In the genomic region with DNA sequence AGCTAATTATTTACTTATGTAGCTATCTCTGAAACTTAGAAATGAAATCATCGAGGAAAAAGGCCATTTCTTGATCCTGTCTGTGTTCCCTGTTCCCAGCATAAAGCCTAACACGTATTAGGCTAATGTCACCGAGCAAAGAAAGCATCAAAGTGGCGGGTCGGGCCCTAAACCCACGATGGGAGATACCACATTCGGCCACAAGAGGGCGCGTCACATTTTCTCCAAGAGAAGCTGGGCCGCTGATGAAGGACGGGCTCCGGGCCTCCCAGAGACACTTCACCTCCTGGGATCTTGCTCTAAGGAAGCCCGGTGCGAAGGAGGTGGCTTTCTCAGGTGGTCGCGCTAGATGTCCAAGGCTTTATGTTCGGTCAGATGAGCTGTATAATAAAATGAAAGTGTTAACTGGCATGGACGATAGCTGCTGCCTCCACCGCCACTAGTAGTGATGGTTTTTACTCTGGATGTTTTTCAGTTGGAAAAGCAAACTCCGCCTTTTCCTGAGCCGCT, we compare ENCODE assay signal across 8 cellular contexts. TPM values are rescaled to one million over a fixed set of nuclear protein-coding genes. Genes with fewer than 3 reads are reported as not detected.
A peak's percentile ranks its signal among the peaks of the same experiment; 100 is the strongest.
DNase-seq lines count a peak whose midpoint lies in the region; ATAC-seq, FAIRE-seq and TF ChIP-seq lines count a peak whose summit lies in the region.

No MANE protein-coding gene starts in this region.

- H3K27ac ChIP-seq in A673 (ENCODE audit: low read depth, low read length, poor library complexity, severe bottlenecking): no peak overlapping the region
- peak overlapping the region; percentile 23; the same call in 1 of the 2 replicates for H3K27ac ChIP-seq in MM.1S (ENCODE audit: low read length)
- H3K27ac ChIP-seq in stomach smooth muscle (ENCODE audit: low read length): peak overlapping the region; percentile 88

- H3K4me1 ChIP-seq in A673 (ENCODE audit: insufficient read depth, low read length, poor library complexity, severe bottlenecking) (peaks cover 10% of the 10 kb centered on the region), MM.1S (ENCODE audit: low read length) (peaks cover 8% of the 10 kb centered on the region; the same call in 1 of the 2 replicates), neuron (ENCODE audit: insufficient read depth, low read length) (peaks cover 14% of the 10 kb centered on the region), stomach smooth muscle (ENCODE audit: control insufficient read depth, insufficient read depth, low read length) (peaks cover 42% of the 10 kb centered on the region)

- DNase-seq in A673 (ENCODE audit: low spot score): peak; percentile 94
- DNase-seq in MM.1S: peak; percentile 85
- peak; percentile 44 for DNase-seq in SHP77 treated with DMSO at 0.1 percent for 48 hours (lab: John Stamatoyannopoulos, UW)
- peak; percentile 93 for DNase-seq in activated naive CD4-positive, alpha-beta T cell treated with Interleukin-2 at 50 U/mL for 16 hours
- DNase-seq in frontal cortex (ENCODE audit: low spot score in 2 of 2): peak; percentile 82 to 84

- peak; percentile 94 for TF ChIP-seq CTCF in A673 (conservative IDR thresholded peaks at IDR 0.05; ENCODE audit: low read depth, low read length)
- TF ChIP-seq CTCF in MM.1S (IDR thresholded peaks at IDR 0.05; ENCODE audit: low read length): peak; percentile 92

- POLR2A ChIA-PET in A673 (lab: Charles Lee; ENCODE audit: low non-redundant PET): interaction anchor here (0.6 kb wide), 1 partner anchor 1794 kb away, joined by 11 read pairs; no protein-coding TSS in a partner anchor

- H3K9me3 ChIP-seq in A673 (ENCODE audit: low read depth, low read length, poor library complexity, severe bottlenecking) (no peaks in the 10 kb centered on the region), MM.1S (replicated peaks; ENCODE audit: insufficient read depth, low read length) (no peaks in the 10 kb centered on the region), neuron (ENCODE audit: low read length) (no peaks in the 10 kb centered on the region), stomach smooth muscle (ENCODE audit: control insufficient read depth in 2 of 2, low read length in 2 of 2) (no peaks in the 10 kb centered on the region)

- H3K36me3 ChIP-seq in A673 (ENCODE audit: insufficient read depth, low read length, poor library complexity, severe bottlenecking) (no peaks in the 10 kb centered on the region), MM.1S (replicated peaks; ENCODE audit: insufficient read depth, low read length) (no peaks in the 10 kb centered on the region), neuron (ENCODE audit: insufficient read depth, low read length) (no peaks in the 10 kb centered on the region), stomach smooth muscle (ENCODE audit: control insufficient read depth in 2 of 2, insufficient read depth in 2 of 2, low read length in 2 of 2) (peaks cover 17 to 30% of the 10 kb centered on the region in 2 donors)

- H3K9ac ChIP-seq in MM.1S (ENCODE audit: low read length) (peak overlapping the region; percentile 53), stomach smooth muscle (ENCODE audit: low read length in 2 of 2) (peak overlapping the region; percentile 76 to 83)

- H3K4me2 ChIP-seq in MM.1S (ENCODE audit: low read depth, low read length): peak overlapping the region; percentile 95

- H3K79me2 ChIP-seq in MM.1S (ENCODE audit: low read length): peaks cover 21% of the 10 kb centered on the region

- intact Hi-C loops in A673 (cut with micrococcal nuclease; ENCODE audit: unreplicated experiment): loop anchor here (2.0 kb wide), 2 partner anchors 67 to 203 kb away; no protein-coding TSS in a partner anchor

- CTCF ChIA-PET in A673 (lab: Charles Lee): interaction anchor here (0.6 to 1.4 kb wide), 21 partner anchors 10 to 204 kb away, joined by 3 to 10 read pairs (median 4); no protein-coding TSS in a partner anchor

- BruUV-seq in A673 (replicated peaks; lab: Mats Ljungman, UMichigan): no TSS peak

- no peaks in the 10 kb centered on the region for H4K20me1 ChIP-seq in MM.1S (ENCODE audit: insufficient read depth, low read length)

- FAIRE-seq in frontal cortex (lab: Jason Lieb, UNC): no peak

- H3K27me3 ChIP-seq in A673 (replicated peaks; ENCODE audit: insufficient read depth, low read depth, low read length, poor library complexity): no peaks in the 10 kb centered on the region
- H3K27me3 ChIP-seq in MM.1S (replicated peaks; ENCODE audit: insufficient read depth, low read length): no peaks in the 10 kb centered on the region
- H3K27me3 ChIP-seq in neuron (ENCODE audit: insufficient read depth, low read length): peaks cover 9% of the 10 kb centered on the region
- H3K27me3 ChIP-seq in stomach smooth muscle (ENCODE audit: control insufficient read depth in 1 of 2, insufficient read depth in 2 of 2, low read length in 2 of 2): no peaks in the 10 kb centered on the region

- H3K9me2 ChIP-seq in MM.1S (replicated peaks; ENCODE audit: insufficient read depth, low read length): no peaks in the 10 kb centered on the region

- peak overlapping the region; percentile 99 for H2AFZ ChIP-seq in MM.1S (ENCODE audit: low read length)
- H2AFZ ChIP-seq in neuron (ENCODE audit: low read depth, low read length): peak overlapping the region; percentile 92

- peaks cover 9% of the 10 kb centered on the region; the same call in 1 of the 2 replicates for H3F3A ChIP-seq in MM.1S (ENCODE audit: insufficient read depth, low read length)

- peak overlapping the region; percentile 77 for H3K4me3 ChIP-seq in A673 (ENCODE audit: low read depth, low read length, poor library complexity, severe bottlenecking)
- H3K4me3 ChIP-seq in MM.1S (ENCODE audit: low read length): peak overlapping the region; percentile 94
- H3K4me3 ChIP-seq in neuron (ENCODE audit: low read length): peak overlapping the region; percentile 82
- H3K4me3 ChIP-seq in stomach smooth muscle (ENCODE audit: low read length in 2 of 2): peak overlapping the region; percentile 94 to 96

- peak; percentile 38 for ATAC-seq in GM18868 (IDR thresholded peaks at IDR 0.05; ENCODE audit: unreplicated experiment)

RNA-seq across cellular contexts. Expression of a gene that starts 0.9 kb away (rescaled TPM):
- total RNA-seq in A673 (2021) (20.4 and 31.6 TPM in 2 replicates), frontal cortex (11.8 TPM)

RNA-seq across cellular contexts. Expression of a gene that starts 35.7 kb away (rescaled TPM):
- total RNA-seq in A673 (2021): 45.0 and 51.4 TPM in 2 replicates
- 21.2 TPM for total RNA-seq in frontal cortex

RNA-seq across cellular contexts. Expression of a gene that starts 38.4 kb away (rescaled TPM):
- total RNA-seq in A673 (2021) (1.4 and 3.3 TPM in 2 replicates), frontal cortex (20.0 TPM)

RNA-seq across cellular contexts. Expression of a gene that starts 56.2 kb away (rescaled TPM):
- total RNA-seq in A673 (2021) (61.3 and 68.4 TPM in 2 replicates), frontal cortex (68.9 TPM)

Comparison
In these comparisons a context has a peak if more than half of its experiments do, and no peak if none do; other contexts are left out.
1. DNase-seq: peak in every context shown above with its lines; median percentile 94 in A673; 93 in activated naive CD4-positive, alpha-beta T cell treated with Interleukin-2 at 50 U/mL for 16 hours; 85 in MM.1S; 83 in frontal cortex; 44 in SHP77 treated with DMSO at 0.1 percent for 48 hours.